Comparison of ENCODE assay signal across 1 cellular context in the genomic region with DNA sequence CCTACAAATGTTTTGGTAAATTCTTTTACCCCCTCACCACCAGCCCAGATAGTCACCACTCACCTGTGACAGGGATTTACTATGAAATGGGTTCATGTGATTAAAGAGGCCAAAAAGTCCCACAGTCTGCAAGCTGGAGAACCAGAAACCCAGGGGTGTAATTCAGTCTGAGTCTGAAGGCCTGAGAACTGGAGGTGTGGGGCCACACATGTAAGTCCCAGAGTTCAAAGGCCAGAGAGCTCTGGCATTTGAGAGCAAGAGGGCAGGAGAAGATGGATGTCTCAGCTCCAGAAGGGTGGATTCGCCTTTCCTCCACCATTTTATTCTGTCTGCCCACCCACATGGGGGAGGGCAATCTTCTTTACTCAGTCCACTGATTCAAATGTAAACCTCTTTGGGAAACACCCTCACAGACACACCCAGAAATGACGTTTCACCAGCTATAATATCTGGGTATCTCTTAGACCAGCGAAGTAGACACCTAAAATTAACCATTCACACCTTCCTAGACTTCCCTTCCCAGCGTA.
TF ChIP-seq lines count a peak whose summit lies in the region.

No MANE protein-coding gene starts in this region.

TF ChIP-seq in K562, 482 proteins besides CTCF, POLR2A, EP300 and RAD21 (continued from another document and continues in another):
- TF ChIP-seq, protein P1, sequence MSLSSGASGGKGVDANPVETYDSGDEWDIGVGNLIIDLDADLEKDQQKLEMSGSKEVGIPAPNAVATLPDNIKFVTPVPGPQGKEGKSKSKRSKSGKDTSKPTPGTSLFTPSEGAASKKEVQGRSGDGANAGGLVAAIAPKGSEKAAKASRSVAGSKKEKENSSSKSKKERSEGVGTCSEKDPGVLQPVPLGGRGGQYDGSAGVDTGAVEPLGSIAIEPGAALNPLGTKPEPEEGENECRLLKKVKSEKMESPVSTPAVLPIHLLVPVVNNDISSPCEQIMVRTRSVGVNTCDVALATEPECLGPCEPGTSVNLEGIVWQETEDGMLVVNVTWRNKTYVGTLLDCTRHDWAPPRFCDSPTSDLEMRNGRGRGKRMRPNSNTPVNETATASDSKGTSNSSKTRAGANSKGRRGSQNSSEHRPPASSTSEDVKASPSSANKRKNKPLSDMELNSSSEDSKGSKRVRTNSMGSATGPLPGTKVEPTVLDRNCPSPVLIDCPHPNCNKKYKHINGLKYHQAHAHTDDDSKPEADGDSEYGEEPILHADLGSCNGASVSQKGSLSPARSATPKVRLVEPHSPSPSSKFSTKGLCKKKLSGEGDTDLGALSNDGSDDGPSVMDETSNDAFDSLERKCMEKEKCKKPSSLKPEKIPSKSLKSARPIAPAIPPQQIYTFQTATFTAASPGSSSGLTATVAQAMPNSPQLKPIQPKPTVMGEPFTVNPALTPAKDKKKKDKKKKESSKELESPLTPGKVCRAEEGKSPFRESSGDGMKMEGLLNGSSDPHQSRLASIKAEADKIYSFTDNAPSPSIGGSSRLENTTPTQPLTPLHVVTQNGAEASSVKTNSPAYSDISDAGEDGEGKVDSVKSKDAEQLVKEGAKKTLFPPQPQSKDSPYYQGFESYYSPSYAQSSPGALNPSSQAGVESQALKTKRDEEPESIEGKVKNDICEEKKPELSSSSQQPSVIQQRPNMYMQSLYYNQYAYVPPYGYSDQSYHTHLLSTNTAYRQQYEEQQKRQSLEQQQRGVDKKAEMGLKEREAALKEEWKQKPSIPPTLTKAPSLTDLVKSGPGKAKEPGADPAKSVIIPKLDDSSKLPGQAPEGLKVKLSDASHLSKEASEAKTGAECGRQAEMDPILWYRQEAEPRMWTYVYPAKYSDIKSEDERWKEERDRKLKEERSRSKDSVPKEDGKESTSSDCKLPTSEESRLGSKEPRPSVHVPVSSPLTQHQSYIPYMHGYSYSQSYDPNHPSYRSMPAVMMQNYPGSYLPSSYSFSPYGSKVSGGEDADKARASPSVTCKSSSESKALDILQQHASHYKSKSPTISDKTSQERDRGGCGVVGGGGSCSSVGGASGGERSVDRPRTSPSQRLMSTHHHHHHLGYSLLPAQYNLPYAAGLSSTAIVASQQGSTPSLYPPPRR (CRISPR knock-in tag; IDR thresholded peaks at IDR 0.05; ENCODE audit: borderline replicate concordance), result no peak
- no peak for TF ChIP-seq ETS2 (tag; IDR thresholded peaks at IDR 0.05; ENCODE audit: borderline replicate concordance, poor library complexity, severe bottlenecking)
- TF ChIP-seq NFRKB (IDR thresholded peaks at IDR 0.05; ENCODE audit: low read depth), result no peak
- peak; percentile 24; the same call in 1 of the 2 replicates for TF ChIP-seq PHF8 (IDR thresholded peaks at IDR 0.05; ENCODE audit: borderline replicate concordance, low read length)
- TF ChIP-seq, protein P2, sequence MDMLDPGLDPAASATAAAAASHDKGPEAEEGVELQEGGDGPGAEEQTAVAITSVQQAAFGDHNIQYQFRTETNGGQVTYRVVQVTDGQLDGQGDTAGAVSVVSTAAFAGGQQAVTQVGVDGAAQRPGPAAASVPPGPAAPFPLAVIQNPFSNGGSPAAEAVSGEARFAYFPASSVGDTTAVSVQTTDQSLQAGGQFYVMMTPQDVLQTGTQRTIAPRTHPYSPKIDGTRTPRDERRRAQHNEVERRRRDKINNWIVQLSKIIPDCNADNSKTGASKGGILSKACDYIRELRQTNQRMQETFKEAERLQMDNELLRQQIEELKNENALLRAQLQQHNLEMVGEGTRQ (CRISPR knock-in tag; IDR thresholded peaks at IDR 0.05), result no peak
- no peak for TF ChIP-seq SNIP1 (IDR thresholded peaks at IDR 0.05; ENCODE audit: low read depth)
- no peak for TF ChIP-seq NR1H2 (CRISPR knock-in tag; IDR thresholded peaks at IDR 0.05)
- TF ChIP-seq NEUROD1 (IDR thresholded peaks at IDR 0.05; ENCODE audit: borderline replicate concordance, low read depth, low read length, partially characterized antibody), result no peak
- TF ChIP-seq, protein P3, sequence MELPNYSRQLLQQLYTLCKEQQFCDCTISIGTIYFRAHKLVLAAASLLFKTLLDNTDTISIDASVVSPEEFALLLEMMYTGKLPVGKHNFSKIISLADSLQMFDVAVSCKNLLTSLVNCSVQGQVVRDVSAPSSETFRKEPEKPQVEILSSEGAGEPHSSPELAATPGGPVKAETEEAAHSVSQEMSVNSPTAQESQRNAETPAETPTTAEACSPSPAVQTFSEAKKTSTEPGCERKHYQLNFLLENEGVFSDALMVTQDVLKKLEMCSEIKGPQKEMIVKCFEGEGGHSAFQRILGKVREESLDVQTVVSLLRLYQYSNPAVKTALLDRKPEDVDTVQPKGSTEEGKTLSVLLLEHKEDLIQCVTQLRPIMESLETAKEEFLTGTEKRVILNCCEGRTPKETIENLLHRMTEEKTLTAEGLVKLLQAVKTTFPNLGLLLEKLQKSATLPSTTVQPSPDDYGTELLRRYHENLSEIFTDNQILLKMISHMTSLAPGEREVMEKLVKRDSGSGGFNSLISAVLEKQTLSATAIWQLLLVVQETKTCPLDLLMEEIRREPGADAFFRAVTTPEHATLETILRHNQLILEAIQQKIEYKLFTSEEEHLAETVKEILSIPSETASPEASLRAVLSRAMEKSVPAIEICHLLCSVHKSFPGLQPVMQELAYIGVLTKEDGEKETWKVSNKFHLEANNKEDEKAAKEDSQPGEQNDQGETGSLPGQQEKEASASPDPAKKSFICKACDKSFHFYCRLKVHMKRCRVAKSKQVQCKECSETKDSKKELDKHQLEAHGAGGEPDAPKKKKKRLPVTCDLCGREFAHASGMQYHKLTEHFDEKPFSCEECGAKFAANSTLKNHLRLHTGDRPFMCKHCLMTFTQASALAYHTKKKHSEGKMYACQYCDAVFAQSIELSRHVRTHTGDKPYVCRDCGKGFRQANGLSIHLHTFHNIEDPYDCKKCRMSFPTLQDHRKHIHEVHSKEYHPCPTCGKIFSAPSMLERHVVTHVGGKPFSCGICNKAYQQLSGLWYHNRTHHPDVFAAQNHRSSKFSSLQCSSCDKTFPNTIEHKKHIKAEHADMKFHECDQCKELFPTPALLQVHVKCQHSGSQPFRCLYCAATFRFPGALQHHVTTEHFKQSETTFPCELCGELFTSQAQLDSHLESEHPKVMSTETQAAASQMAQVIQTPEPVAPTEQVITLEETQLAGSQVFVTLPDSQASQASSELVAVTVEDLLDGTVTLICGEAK (IDR thresholded peaks at IDR 0.05), result no peak
- TF ChIP-seq, protein P3 (CRISPR knock-in tag; IDR thresholded peaks at IDR 0.05), result no peak
- no peak for TF ChIP-seq ZFX (CRISPR knock-in tag; IDR thresholded peaks at IDR 0.05)
- TF ChIP-seq, protein P4, sequence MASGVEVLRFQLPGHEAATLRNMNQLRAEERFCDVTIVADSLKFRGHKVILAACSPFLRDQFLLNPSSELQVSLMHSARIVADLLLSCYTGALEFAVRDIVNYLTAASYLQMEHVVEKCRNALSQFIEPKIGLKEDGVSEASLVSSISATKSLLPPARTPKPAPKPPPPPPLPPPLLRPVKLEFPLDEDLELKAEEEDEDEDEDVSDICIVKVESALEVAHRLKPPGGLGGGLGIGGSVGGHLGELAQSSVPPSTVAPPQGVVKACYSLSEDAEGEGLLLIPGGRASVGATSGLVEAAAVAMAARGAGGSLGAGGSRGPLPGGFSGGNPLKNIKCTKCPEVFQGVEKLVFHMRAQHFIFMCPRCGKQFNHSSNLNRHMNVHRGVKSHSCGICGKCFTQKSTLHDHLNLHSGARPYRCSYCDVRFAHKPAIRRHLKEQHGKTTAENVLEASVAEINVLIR (CRISPR knock-in tag; IDR thresholded peaks at IDR 0.05), result no peak; the same call in 1 of the 2 replicates
- TF ChIP-seq MYC (IDR thresholded peaks at IDR 0.05; ENCODE audit: low read depth, low read length), result no peak
- no peak for TF ChIP-seq MYC (CRISPR knock-in tag; IDR thresholded peaks at IDR 0.05; ENCODE audit: borderline replicate concordance, low read depth)
- peak; percentile 9; the same call in 1 of the 2 replicates for TF ChIP-seq FOSL1 (tag; conservative IDR thresholded peaks at IDR 0.05)
- no peak for TF ChIP-seq ZNF561 (CRISPR knock-in tag; conservative IDR thresholded peaks at IDR 0.05)
- no peak for TF ChIP-seq POLR2AphosphoS5 (IDR thresholded peaks at IDR 0.05; ENCODE audit: control insufficient read depth, insufficient read depth, low read depth, low read length)
- TF ChIP-seq ZNF23 (CRISPR knock-in tag; IDR thresholded peaks at IDR 0.05), result no peak
- TF ChIP-seq, protein P5, sequence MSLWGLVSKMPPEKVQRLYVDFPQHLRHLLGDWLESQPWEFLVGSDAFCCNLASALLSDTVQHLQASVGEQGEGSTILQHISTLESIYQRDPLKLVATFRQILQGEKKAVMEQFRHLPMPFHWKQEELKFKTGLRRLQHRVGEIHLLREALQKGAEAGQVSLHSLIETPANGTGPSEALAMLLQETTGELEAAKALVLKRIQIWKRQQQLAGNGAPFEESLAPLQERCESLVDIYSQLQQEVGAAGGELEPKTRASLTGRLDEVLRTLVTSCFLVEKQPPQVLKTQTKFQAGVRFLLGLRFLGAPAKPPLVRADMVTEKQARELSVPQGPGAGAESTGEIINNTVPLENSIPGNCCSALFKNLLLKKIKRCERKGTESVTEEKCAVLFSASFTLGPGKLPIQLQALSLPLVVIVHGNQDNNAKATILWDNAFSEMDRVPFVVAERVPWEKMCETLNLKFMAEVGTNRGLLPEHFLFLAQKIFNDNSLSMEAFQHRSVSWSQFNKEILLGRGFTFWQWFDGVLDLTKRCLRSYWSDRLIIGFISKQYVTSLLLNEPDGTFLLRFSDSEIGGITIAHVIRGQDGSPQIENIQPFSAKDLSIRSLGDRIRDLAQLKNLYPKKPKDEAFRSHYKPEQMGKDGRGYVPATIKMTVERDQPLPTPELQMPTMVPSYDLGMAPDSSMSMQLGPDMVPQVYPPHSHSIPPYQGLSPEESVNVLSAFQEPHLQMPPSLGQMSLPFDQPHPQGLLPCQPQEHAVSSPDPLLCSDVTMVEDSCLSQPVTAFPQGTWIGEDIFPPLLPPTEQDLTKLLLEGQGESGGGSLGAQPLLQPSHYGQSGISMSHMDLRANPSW (CRISPR knock-in tag; IDR thresholded peaks at IDR 0.05), result no peak
- no peak for TF ChIP-seq ZFPM2 (CRISPR knock-in tag; IDR thresholded peaks at IDR 0.05)
- TF ChIP-seq, protein P6, sequence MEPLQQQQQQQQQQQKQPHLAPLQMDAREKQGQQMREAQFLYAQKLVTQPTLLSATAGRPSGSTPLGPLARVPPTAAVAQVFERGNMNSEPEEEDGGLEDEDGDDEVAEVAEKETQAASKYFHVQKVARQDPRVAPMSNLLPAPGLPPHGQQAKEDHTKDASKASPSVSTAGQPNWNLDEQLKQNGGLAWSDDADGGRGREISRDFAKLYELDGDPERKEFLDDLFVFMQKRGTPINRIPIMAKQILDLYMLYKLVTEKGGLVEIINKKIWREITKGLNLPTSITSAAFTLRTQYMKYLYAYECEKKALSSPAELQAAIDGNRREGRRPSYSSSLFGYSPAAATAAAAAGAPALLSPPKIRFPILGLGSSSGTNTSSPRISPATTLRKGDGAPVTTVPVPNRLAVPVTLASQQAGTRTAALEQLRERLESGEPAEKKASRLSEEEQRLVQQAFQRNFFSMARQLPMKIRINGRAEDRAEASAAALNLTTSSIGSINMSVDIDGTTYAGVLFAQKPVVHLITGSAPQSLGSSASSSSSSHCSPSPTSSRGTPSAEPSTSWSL (CRISPR knock-in tag; IDR thresholded peaks at IDR 0.05; ENCODE audit: borderline replicate concordance), result no peak
- TF ChIP-seq SREBF2 (CRISPR knock-in tag; IDR thresholded peaks at IDR 0.05), result no peak
- no peak for TF ChIP-seq ZNF274 (IDR thresholded peaks at IDR 0.05; ENCODE audit: borderline replicate concordance, low read depth, low read length)
- TF ChIP-seq RNF2 (IDR thresholded peaks at IDR 0.05), result no peak
- TF ChIP-seq HDAC2 (IDR thresholded peaks at IDR 0.05), result no peak
- 0 out of 2 replicates have a peak, but pooled peaks have one; percentile 2 for TF ChIP-seq CBFA2T2 (conservative IDR thresholded peaks at IDR 0.05)
- no peak for TF ChIP-seq ZNF124 (CRISPR knock-in tag; IDR thresholded peaks at IDR 0.05)
- no peak for TF ChIP-seq SMARCE1 (IDR thresholded peaks at IDR 0.05)
- TF ChIP-seq, protein P7, sequence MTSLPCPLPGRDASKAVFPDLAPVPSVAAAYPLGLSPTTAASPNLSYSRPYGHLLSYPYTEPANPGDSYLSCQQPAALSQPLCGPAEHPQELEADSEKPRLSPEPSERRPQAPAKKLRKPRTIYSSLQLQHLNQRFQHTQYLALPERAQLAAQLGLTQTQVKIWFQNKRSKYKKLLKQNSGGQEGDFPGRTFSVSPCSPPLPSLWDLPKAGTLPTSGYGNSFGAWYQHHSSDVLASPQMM (CRISPR knock-in tag; IDR thresholded peaks at IDR 0.05), result no peak
- TF ChIP-seq NR4A1 (CRISPR knock-in tag; IDR thresholded peaks at IDR 0.05), result no peak
- TF ChIP-seq NR4A1 (tag; IDR thresholded peaks at IDR 0.05), result no peak
- no peak for TF ChIP-seq ZNF175 (CRISPR knock-in tag; IDR thresholded peaks at IDR 0.05; ENCODE audit: low read depth)
- TF ChIP-seq TAF9B (IDR thresholded peaks at IDR 0.05; ENCODE audit: partially characterized antibody), result no peak
- TF ChIP-seq TEAD2 (tag; IDR thresholded peaks at IDR 0.05), result no peak
- TF ChIP-seq, protein P8, sequence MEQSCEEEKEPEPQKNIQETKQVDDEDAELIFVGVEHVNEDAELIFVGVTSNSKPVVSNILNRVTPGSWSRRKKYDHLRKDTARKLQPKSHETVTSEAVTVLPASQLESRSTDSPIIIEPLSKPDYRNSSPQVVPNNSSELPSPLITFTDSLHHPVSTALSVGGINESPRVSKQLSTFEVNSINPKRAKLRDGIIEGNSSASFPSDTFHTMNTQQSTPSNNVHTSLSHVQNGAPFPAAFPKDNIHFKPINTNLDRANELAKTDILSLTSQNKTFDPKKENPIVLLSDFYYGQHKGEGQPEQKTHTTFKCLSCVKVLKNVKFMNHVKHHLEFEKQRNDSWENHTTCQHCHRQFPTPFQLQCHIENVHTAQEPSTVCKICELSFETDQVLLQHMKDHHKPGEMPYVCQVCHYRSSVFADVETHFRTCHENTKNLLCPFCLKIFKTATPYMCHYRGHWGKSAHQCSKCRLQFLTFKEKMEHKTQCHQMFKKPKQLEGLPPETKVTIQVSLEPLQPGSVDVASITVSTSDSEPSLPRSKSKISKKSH (CRISPR knock-in tag; IDR thresholded peaks at IDR 0.05), result no peak
- no peak for TF ChIP-seq ZNF695 (CRISPR knock-in tag; IDR thresholded peaks at IDR 0.05)
